Comparison of ENCODE assay signal across 2 cellular contexts in the genomic region with DNA sequence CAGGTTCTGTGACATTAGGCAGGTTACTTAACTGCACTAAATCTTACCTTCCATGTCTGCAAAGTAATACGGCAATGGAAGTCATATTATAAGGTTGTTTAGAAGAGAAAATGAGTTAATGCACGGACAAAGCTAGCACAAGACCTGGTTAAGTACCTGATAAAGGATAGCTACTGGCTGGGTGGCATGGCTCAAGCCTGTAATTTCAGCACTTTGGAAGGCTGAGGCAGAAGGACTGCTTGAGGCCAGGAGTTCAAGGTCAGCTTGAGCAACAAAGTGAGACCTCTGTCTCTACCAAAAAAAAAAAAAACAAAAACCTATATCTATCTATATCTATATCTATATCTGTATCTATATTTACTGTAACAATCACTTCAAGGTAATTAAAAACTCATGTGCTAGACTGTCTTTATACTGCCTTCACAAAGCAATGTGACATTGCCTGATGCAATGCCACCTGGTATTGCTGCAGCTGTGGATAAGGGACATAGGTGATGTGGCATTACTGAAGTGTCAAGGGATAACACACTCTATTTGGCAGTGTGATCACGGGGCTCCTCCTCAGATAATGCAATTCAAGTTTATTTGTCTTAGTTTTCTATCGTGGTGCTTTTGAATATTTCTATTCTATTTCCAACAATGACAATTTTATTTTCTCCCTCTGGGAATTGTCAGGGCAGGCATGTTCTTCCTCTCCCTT.
TF ChIP-seq lines count a peak whose summit lies in the region.

No MANE protein-coding gene starts in this region.

TF ChIP-seq in HepG2, 621 proteins besides CTCF, POLR2A, EP300 and RAD21 (continued from another document):
- TF ChIP-seq CC2D1A (CRISPR knock-in tag; IDR thresholded peaks at IDR 0.05): no peak
- TF ChIP-seq, protein P1, sequence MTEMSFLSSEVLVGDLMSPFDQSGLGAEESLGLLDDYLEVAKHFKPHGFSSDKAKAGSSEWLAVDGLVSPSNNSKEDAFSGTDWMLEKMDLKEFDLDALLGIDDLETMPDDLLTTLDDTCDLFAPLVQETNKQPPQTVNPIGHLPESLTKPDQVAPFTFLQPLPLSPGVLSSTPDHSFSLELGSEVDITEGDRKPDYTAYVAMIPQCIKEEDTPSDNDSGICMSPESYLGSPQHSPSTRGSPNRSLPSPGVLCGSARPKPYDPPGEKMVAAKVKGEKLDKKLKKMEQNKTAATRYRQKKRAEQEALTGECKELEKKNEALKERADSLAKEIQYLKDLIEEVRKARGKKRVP (CRISPR knock-in tag; IDR thresholded peaks at IDR 0.05): peak in 1 of 2 experiments; percentile 96; a peak in 2 of 4 replicates
- TF ChIP-seq, protein P2, sequence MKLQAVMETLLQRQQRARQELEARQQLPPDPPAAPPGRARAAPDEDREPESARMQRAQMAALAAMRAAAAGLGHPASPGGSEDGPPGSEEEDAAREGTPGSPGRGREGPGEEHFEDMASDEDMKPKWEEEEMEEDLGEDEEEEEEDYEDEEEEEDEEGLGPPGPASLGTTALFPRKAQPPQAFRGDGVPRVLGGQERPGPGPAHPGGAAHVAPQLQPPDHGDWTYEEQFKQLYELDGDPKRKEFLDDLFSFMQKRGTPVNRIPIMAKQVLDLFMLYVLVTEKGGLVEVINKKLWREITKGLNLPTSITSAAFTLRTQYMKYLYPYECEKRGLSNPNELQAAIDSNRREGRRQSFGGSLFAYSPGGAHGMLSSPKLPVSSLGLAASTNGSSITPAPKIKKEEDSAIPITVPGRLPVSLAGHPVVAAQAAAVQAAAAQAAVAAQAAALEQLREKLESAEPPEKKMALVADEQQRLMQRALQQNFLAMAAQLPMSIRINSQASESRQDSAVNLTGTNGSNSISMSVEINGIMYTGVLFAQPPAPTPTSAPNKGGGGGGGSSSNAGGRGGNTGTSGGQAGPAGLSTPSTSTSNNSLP (IDR thresholded peaks at IDR 0.05; ENCODE audit: low read depth, low read length): no peak
- peak; percentile 80 for TF ChIP-seq CEBPG (CRISPR knock-in tag; IDR thresholded peaks at IDR 0.05)
- peak; percentile 22; the same call in 1 of the 2 replicates for TF ChIP-seq CEBPB (IDR thresholded peaks at IDR 0.05; ENCODE audit: borderline replicate concordance, low read depth, low read length)
- TF ChIP-seq HOXA3 (CRISPR knock-in tag; IDR thresholded peaks at IDR 0.05): no peak

TF ChIP-seq in K562, 482 proteins besides CTCF, POLR2A, EP300 and RAD21 (continued from another document and continues in another):
- TF ChIP-seq, protein P3, sequence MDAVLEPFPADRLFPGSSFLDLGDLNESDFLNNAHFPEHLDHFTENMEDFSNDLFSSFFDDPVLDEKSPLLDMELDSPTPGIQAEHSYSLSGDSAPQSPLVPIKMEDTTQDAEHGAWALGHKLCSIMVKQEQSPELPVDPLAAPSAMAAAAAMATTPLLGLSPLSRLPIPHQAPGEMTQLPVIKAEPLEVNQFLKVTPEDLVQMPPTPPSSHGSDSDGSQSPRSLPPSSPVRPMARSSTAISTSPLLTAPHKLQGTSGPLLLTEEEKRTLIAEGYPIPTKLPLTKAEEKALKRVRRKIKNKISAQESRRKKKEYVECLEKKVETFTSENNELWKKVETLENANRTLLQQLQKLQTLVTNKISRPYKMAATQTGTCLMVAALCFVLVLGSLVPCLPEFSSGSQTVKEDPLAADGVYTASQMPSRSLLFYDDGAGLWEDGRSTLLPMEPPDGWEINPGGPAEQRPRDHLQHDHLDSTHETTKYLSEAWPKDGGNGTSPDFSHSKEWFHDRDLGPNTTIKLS (IDR thresholded peaks at IDR 0.05; ENCODE audit: borderline replicate concordance, low read depth): peak; percentile 55; the same call in 1 of the 2 replicates
- TF ChIP-seq, protein P4, sequence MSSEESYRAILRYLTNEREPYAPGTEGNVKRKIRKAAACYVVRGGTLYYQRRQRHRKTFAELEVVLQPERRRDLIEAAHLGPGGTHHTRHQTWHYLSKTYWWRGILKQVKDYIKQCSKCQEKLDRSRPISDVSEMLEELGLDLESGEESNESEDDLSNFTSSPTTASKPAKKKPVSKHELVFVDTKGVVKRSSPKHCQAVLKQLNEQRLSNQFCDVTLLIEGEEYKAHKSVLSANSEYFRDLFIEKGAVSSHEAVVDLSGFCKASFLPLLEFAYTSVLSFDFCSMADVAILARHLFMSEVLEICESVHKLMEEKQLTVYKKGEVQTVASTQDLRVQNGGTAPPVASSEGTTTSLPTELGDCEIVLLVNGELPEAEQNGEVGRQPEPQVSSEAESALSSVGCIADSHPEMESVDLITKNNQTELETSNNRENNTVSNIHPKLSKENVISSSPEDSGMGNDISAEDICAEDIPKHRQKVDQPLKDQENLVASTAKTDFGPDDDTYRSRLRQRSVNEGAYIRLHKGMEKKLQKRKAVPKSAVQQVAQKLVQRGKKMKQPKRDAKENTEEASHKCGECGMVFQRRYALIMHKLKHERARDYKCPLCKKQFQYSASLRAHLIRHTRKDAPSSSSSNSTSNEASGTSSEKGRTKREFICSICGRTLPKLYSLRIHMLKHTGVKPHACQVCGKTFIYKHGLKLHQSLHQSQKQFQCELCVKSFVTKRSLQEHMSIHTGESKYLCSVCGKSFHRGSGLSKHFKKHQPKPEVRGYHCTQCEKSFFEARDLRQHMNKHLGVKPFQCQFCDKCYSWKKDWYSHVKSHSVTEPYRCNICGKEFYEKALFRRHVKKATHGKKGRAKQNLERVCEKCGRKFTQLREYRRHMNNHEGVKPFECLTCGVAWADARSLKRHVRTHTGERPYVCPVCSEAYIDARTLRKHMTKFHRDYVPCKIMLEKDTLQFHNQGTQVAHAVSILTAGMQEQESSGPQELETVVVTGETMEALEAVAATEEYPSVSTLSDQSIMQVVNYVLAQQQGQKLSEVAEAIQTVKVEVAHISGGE (CRISPR knock-in tag; IDR thresholded peaks at IDR 0.05): no peak
- TF ChIP-seq, protein P5, sequence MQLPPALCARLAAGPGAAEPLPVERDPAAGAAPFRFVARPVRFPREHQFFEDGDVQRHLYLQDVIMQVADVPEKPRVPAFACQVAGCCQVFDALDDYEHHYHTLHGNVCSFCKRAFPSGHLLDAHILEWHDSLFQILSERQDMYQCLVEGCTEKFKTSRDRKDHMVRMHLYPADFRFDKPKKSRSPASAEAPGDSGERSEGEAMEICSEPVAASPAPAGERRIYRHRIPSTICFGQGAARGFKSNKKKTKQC (CRISPR knock-in tag; IDR thresholded peaks at IDR 0.05): no peak
- TF ChIP-seq LEF1 (IDR thresholded peaks at IDR 0.05) (no peak), NFIC (IDR thresholded peaks at IDR 0.05) (no peak), CBFA2T3 (IDR thresholded peaks at IDR 0.05) (peak; percentile 28), ZNF780A (CRISPR knock-in tag; IDR thresholded peaks at IDR 0.05) (no peak), NCOA1 (IDR thresholded peaks at IDR 0.05; ENCODE audit: low read depth) (no peak), ZNF589 (CRISPR knock-in tag; IDR thresholded peaks at IDR 0.05; ENCODE audit: low read depth) (no peak), CREM (IDR thresholded peaks at IDR 0.05; ENCODE audit: low read depth) (no peak), CXXC5 (CRISPR knock-in tag; IDR thresholded peaks at IDR 0.05) (0 out of 2 replicates have a peak, but pooled peaks have one; percentile 20), BMI1 (IDR thresholded peaks at IDR 0.05; ENCODE audit: low read length) (no peak), NUFIP1 (IDR thresholded peaks at IDR 0.05; ENCODE audit: partially characterized antibody) (no peak), FOXM1 (IDR thresholded peaks at IDR 0.05; ENCODE audit: low read depth) (no peak), FOXM1 (CRISPR knock-in tag; IDR thresholded peaks at IDR 0.05; ENCODE audit: low read depth) (no peak), SIN3A (IDR thresholded peaks at IDR 0.05; ENCODE audit: borderline replicate concordance in 2 of 2, control insufficient read depth in 1 of 2, low read depth in 2 of 2, low read length in 2 of 2) (no peak), L3MBTL2 (IDR thresholded peaks at IDR 0.05) (0 out of 2 replicates have a peak, but pooled peaks have one; percentile 23), CTBP1 (IDR thresholded peaks at IDR 0.05; ENCODE audit: borderline replicate concordance) (no peak), CEBPG (CRISPR knock-in tag; IDR thresholded peaks at IDR 0.05) (peak; percentile 77), CEBPG (tag; conservative IDR thresholded peaks at IDR 0.05 in 1 of 2, IDR thresholded peaks at IDR 0.05 in 1 of 2) (peak; percentile 32 to 48; a peak in 3 of 4 replicates), NR1H2 (CRISPR knock-in tag; IDR thresholded peaks at IDR 0.05) (no peak), TRIM24 (IDR thresholded peaks at IDR 0.05) (peak; percentile 47 to 50; a peak in 2 of 4 replicates), ZNF133 (CRISPR knock-in tag; IDR thresholded peaks at IDR 0.05) (no peak)
- TF ChIP-seq, protein P6, sequence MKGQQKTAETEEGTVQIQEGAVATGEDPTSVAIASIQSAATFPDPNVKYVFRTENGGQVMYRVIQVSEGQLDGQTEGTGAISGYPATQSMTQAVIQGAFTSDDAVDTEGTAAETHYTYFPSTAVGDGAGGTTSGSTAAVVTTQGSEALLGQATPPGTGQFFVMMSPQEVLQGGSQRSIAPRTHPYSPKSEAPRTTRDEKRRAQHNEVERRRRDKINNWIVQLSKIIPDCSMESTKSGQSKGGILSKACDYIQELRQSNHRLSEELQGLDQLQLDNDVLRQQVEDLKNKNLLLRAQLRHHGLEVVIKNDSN (CRISPR knock-in tag; IDR thresholded peaks at IDR 0.05): no peak
- TF ChIP-seq, protein P7, sequence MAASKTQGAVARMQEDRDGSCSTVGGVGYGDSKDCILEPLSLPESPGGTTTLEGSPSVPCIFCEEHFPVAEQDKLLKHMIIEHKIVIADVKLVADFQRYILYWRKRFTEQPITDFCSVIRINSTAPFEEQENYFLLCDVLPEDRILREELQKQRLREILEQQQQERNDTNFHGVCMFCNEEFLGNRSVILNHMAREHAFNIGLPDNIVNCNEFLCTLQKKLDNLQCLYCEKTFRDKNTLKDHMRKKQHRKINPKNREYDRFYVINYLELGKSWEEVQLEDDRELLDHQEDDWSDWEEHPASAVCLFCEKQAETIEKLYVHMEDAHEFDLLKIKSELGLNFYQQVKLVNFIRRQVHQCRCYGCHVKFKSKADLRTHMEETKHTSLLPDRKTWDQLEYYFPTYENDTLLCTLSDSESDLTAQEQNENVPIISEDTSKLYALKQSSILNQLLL (CRISPR knock-in tag; IDR thresholded peaks at IDR 0.05; ENCODE audit: borderline replicate concordance): no peak
- TF ChIP-seq, protein P8, sequence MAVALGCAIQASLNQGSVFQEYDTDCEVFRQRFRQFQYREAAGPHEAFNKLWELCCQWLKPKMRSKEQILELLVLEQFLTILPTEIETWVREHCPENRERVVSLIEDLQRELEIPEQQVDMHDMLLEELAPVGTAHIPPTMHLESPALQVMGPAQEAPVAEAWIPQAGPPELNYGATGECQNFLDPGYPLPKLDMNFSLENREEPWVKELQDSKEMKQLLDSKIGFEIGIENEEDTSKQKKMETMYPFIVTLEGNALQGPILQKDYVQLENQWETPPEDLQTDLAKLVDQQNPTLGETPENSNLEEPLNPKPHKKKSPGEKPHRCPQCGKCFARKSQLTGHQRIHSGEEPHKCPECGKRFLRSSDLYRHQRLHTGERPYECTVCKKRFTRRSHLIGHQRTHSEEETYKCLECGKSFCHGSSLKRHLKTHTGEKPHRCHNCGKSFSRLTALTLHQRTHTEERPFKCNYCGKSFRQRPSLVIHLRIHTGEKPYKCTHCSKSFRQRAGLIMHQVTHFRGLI (CRISPR knock-in tag; IDR thresholded peaks at IDR 0.05): no peak
- TF ChIP-seq, protein P9, sequence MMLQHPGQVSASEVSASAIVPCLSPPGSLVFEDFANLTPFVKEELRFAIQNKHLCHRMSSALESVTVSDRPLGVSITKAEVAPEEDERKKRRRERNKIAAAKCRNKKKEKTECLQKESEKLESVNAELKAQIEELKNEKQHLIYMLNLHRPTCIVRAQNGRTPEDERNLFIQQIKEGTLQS (IDR thresholded peaks at IDR 0.05): peak; percentile 45; the same call in 1 of the 2 replicates
- TF ChIP-seq, protein P9 (CRISPR knock-in tag; conservative IDR thresholded peaks at IDR 0.05): no peak
- TF ChIP-seq, protein P10, sequence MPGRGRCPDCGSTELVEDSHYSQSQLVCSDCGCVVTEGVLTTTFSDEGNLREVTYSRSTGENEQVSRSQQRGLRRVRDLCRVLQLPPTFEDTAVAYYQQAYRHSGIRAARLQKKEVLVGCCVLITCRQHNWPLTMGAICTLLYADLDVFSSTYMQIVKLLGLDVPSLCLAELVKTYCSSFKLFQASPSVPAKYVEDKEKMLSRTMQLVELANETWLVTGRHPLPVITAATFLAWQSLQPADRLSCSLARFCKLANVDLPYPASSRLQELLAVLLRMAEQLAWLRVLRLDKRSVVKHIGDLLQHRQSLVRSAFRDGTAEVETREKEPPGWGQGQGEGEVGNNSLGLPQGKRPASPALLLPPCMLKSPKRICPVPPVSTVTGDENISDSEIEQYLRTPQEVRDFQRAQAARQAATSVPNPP (IDR thresholded peaks at IDR 0.05; ENCODE audit: borderline replicate concordance, insufficient read depth, insufficient read length): no peak
